ENCODE assay signal across 1 cellular context in genomic region chr17:703081-703875, GRCh38.
TF ChIP-seq lines count a peak whose summit lies in the region.

No MANE protein-coding gene starts in this region.

TF ChIP-seq in HEK293, 187 proteins besides CTCF, POLR2A, EP300 and RAD21:
- TF ChIP-seq ZNF623 (tag by site-specific recombination; IDR thresholded peaks at IDR 0.05), result no peak
- TF ChIP-seq KLF9 (tag by site-specific recombination; IDR thresholded peaks at IDR 0.05; ENCODE audit: low read depth), result 0 out of 2 replicates have a peak, but pooled peaks have one; percentile 21
